In the genomic region with DNA sequence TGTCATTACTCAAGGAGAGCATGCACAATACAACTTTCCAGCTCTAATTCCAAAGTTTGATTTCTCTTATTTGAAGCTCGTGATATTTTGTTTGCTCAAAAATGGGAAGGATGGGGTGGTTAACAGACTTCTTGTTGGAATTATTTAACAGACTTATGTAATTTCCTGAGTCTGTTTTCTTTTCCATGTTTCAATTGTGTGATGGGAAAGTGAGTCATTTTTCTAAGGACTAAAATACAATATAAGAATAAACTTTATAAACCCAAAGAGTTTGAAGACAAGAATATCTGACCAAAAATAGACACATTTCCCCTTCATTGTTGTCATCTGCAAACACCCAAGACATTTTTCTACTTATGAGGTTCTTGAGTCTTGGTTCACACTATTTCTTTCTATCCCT, we compare ENCODE assay signal across 25 cellular contexts.
"Had no signal": no experiment of that assay in that cellular context is flagged by ENCODE, and none has a peak within 500 bp of the region (broad histone marks: within the 10 kb centered on the region; RNA-seq: fewer than 3 reads in every experiment).

No MANE protein-coding gene starts in this region.

- H3K27ac Mint-ChIP-seq: effector memory CD8-positive, alpha-beta T cell; endodermal cell; mesothelial cell of epicardium; naive B cell; naive thymus-derived CD8-positive, alpha-beta T cell had no signal

- H3K4me3 Mint-ChIP-seq: effector memory CD8-positive, alpha-beta T cell; endodermal cell; mesothelial cell of epicardium; naive B cell; naive thymus-derived CD8-positive, alpha-beta T cell had no signal

- H3K27me3 ChIP-seq: esophagus muscularis mucosa, foreskin keratinocyte, gastroesophageal sphincter, heart right ventricle, left lung had no signal

- H3K9me3 Mint-ChIP-seq: endodermal cell, mesothelial cell of epicardium had no signal

- H3K27me3 Mint-ChIP-seq: effector memory CD8-positive, alpha-beta T cell; naive B cell; naive thymus-derived CD8-positive, alpha-beta T cell had no signal

- H3K4me3 ChIP-seq: coronary artery, esophagus muscularis mucosa, gastroesophageal sphincter, heart right ventricle, left lung, lower lobe of right lung, mucosa of descending colon had no signal

- ATAC-seq: effector memory CD8-positive, alpha-beta T cell; foreskin keratinocyte; gastroesophageal sphincter; heart right ventricle; left cardiac atrium; left lung; left ventricle myocardium superior; lower lobe of right lung; mucosa of descending colon; naive thymus-derived CD8-positive, alpha-beta T cell had no signal

- H3K27ac ChIP-seq: coronary artery, esophagus muscularis mucosa, foreskin keratinocyte, gastroesophageal sphincter, heart right ventricle, left lung, lower lobe of right lung had no signal

- H3K4me1 ChIP-seq: esophagus muscularis mucosa, foreskin keratinocyte, gastroesophageal sphincter, heart right ventricle, left lung, lower lobe of right lung had no signal

- H3K9me3 ChIP-seq: esophagus muscularis mucosa, gastroesophageal sphincter, lower lobe of right lung, mucosa of descending colon had no signal

- DNase-seq: effector CD8-positive, alpha-beta T cell; effector memory CD8-positive, alpha-beta T cell; endodermal cell; foreskin keratinocyte; glutamatergic neuron; head of caudate nucleus; heart right ventricle; hippocampal formation; left cardiac atrium; left lung; left ventricle myocardium superior; lower lobe of right lung; mesenchymal stem cell; mucosa of descending colon; naive B cell; naive thymus-derived CD8-positive, alpha-beta T cell had no signal

- H3K36me3 ChIP-seq: esophagus muscularis mucosa, gastroesophageal sphincter, heart right ventricle, left lung, lower lobe of right lung had no signal

- H3K36me3 Mint-ChIP-seq: mesothelial cell of epicardium; naive B cell; naive thymus-derived CD8-positive, alpha-beta T cell had no signal

- FAIRE-seq: colon, endometrium, frontal cortex, islet of Langerhans, keratinocyte had no signal

- H3K4me1 Mint-ChIP-seq: endodermal cell; mesothelial cell of epicardium; naive B cell; naive thymus-derived CD8-positive, alpha-beta T cell had no signal
